ENCODE assay signal across 28 cellular contexts in genomic region chr5:81134566-81134965, GRCh38.
"Had no signal": no experiment of that assay in that cellular context is flagged by ENCODE, and none has a peak within 500 bp of the region (broad histone marks: within the 10 kb centered on the region; RNA-seq: fewer than 3 reads in every experiment).

No MANE protein-coding gene starts in this region.

- H3K4me1 ChIP-seq: colonic mucosa, esophagus squamous epithelium, gastroesophageal sphincter had no signal

- H3K36me3 ChIP-seq: brain microvascular endothelial cell, colonic mucosa, esophagus squamous epithelium, gastroesophageal sphincter had no signal

- H3K4me3 ChIP-seq: colonic mucosa, esophagus squamous epithelium, gastroesophageal sphincter, heart right ventricle had no signal

- H3K4me1 Mint-ChIP-seq: activated naive CD4-positive, alpha-beta T cell treated with anti-CD3 and anti-CD28 coated beads, Interleukin-2, amount 10 ng/mL, durations not matched to agents 7 days and 5 days; activated naive CD8-positive, alpha-beta T cell treated with anti-CD3 and anti-CD28 coated beads, Interleukin-2, amount 10 ng/mL, durations not matched to agents 7 days and 5 days had no signal

- H3K4me3 Mint-ChIP-seq: activated CD4-positive, alpha-beta memory T cell treated with anti-CD3 and anti-CD28 coated beads for 36 hours; activated naive CD4-positive, alpha-beta T cell treated with anti-CD3 and anti-CD28 coated beads, Interleukin-2, amount 10 ng/mL, durations not matched to agents 7 days and 5 days; activated naive CD8-positive, alpha-beta T cell treated with anti-CD3 and anti-CD28 coated beads, Interleukin-2, amount 10 ng/mL, durations not matched to agents 7 days and 5 days; activated T-cell treated with anti-CD3 and anti-CD28 coated beads, Interleukin-2, amount 50 U/mL, for 24 hours; activated T-cell treated with anti-CD3 and anti-CD28 coated beads, Interleukin-2, amount 50 U/mL, for 72 hours; WTC11 had no signal

- H3K9me3 Mint-ChIP-seq: activated CD4-positive, alpha-beta memory T cell treated with anti-CD3 and anti-CD28 coated beads for 36 hours; activated naive CD4-positive, alpha-beta T cell treated with anti-CD3 and anti-CD28 coated beads, Interleukin-2, amount 10 ng/mL, durations not matched to agents 7 days and 5 days; activated naive CD4-positive, alpha-beta T cell treated with anti-CD3 and anti-CD28 coated beads, Interleukin-2, amount 50 U/mL, for 72 hours; activated T-cell treated with anti-CD3 and anti-CD28 coated beads, Interleukin-2, amount 50 U/mL, for 24 hours had no signal

- FAIRE-seq: astrocyte, bronchial epithelial cell, endometrium, endothelial cell of umbilical vein had no signal

- ATAC-seq: activated naive CD4-positive, alpha-beta T cell treated with anti-CD3 and anti-CD28 coated beads, Interleukin-2, amount 50 U/mL, for 72 hours; activated T-cell treated with anti-CD3 and anti-CD28 coated beads, Interleukin-2, amount 50 U/mL, for 72 hours; gastroesophageal sphincter; heart right ventricle; WTC11 had no signal

- H3K27ac Mint-ChIP-seq: activated CD4-positive, alpha-beta memory T cell treated with anti-CD3 and anti-CD28 coated beads for 36 hours; activated naive CD4-positive, alpha-beta T cell treated with anti-CD3 and anti-CD28 coated beads, Interleukin-2, amount 10 ng/mL, durations not matched to agents 7 days and 5 days; activated naive CD4-positive, alpha-beta T cell treated with anti-CD3 and anti-CD28 coated beads, Interleukin-2, amount 50 U/mL, for 72 hours; activated naive CD8-positive, alpha-beta T cell treated with anti-CD3 and anti-CD28 coated beads, Interleukin-2, amount 10 ng/mL, durations not matched to agents 7 days and 5 days; activated T-cell treated with anti-CD3 and anti-CD28 coated beads, Interleukin-2, amount 50 U/mL, for 24 hours; WTC11 had no signal

- H3K27me3 Mint-ChIP-seq: activated CD4-positive, alpha-beta memory T cell treated with anti-CD3 and anti-CD28 coated beads for 36 hours; activated naive CD4-positive, alpha-beta T cell treated with anti-CD3 and anti-CD28 coated beads, Interleukin-2, amount 10 ng/mL, durations not matched to agents 7 days and 5 days; activated naive CD8-positive, alpha-beta T cell treated with anti-CD3 and anti-CD28 coated beads, Interleukin-2, amount 10 ng/mL, durations not matched to agents 7 days and 5 days; activated T-cell treated with anti-CD3 and anti-CD28 coated beads, Interleukin-2, amount 50 U/mL, for 24 hours had no signal

- DNase-seq: activated CD4-positive, alpha-beta memory T cell treated with anti-CD3 and anti-CD28 coated beads for 36 hours; activated CD4-positive, alpha-beta T cell treated with anti-CD3 and anti-CD28 coated beads for 1 hour; activated CD4-positive, alpha-beta T cell treated with anti-CD3 and anti-CD28 coated beads for 4 hours; activated CD4-positive, alpha-beta T cell treated with anti-CD3 and anti-CD28 coated beads, Interleukin-2, amount 50 U/mL, for 1 hour; activated CD8-positive, alpha-beta memory T cell treated with anti-CD3 and anti-CD28 coated beads, Interleukin-2, amount 50 U/mL, for 48 hours; activated gamma-delta T cell; activated naive CD4-positive, alpha-beta T cell; activated naive CD4-positive, alpha-beta T cell treated with anti-CD3 and anti-CD28 coated beads, Interleukin-2, amount 10 ng/mL, durations not matched to agents 7 days and 5 days; activated naive CD8-positive, alpha-beta T cell treated with anti-CD3 and anti-CD28 coated beads, Interleukin-2, amount 10 ng/mL, durations not matched to agents 7 days and 5 days; activated T-cell treated with anti-CD3 and anti-CD28 coated beads for 4 hours; activated T-cell treated with anti-CD3 and anti-CD28 coated beads, Interleukin-2, amount 50 U/mL, for 24 hours; activated T-cell treated with anti-CD3 and anti-CD28 coated beads, Interleukin-2, amount 50 U/mL, for 72 hours; brain microvascular endothelial cell; cerebellar nuclear complex; colonic mucosa; effector CD8-positive, alpha-beta T cell; esophagus squamous epithelium; foreskin melanocyte; heart right ventricle; T-helper 2 cell had no signal

- H3K27ac ChIP-seq: brain microvascular endothelial cell, colonic mucosa, epithelial cell of prostate, esophagus squamous epithelium, gastroesophageal sphincter, heart right ventricle had no signal

- H3K36me3 Mint-ChIP-seq: activated naive CD4-positive, alpha-beta T cell treated with anti-CD3 and anti-CD28 coated beads, Interleukin-2, amount 10 ng/mL, durations not matched to agents 7 days and 5 days; WTC11 had no signal

- H3K9me3 ChIP-seq: colonic mucosa, esophagus squamous epithelium had no signal

- H3K27me3 ChIP-seq: brain microvascular endothelial cell, colonic mucosa, esophagus squamous epithelium, gastroesophageal sphincter, heart right ventricle had no signal
